ENCODE assay signal across 32 cellular contexts in genomic region chr1:109714661-109715372, GRCh38. TPM values are rescaled to one million over a fixed set of nuclear protein-coding genes. Genes with fewer than 3 reads are reported as not detected.
"Had no signal": no experiment of that assay in that cellular context is flagged by ENCODE, and none has a peak within 500 bp of the region (broad histone marks: within the 10 kb centered on the region; RNA-seq: fewer than 3 reads in every experiment).

No MANE protein-coding gene starts in this region.

- H3K4me3 ChIP-seq: right lobe of liver, stomach, uterus had no signal

- H3K27ac ChIP-seq: parathyroid adenoma, right lobe of liver, stomach, uterus, WERI-Rb-1 had no signal

- H3K27me3 ChIP-seq: right lobe of liver, uterus had no signal

- H3K79me2 ChIP-seq: parathyroid adenoma had no signal

- DNase-seq: activated CD4-positive, alpha-beta T cell treated with anti-CD3 and anti-CD28 coated beads, Interleukin-2, amount 10 ng/mL, durations not matched to agents 7 days and 5 days; activated CD4-positive, CD25-positive, alpha-beta regulatory T cell treated with anti-CD3 and anti-CD28 coated beads, Interleukin-2, amount 50 U/mL, for 72 hours; activated CD8-positive, alpha-beta memory T cell treated with anti-CD3 and anti-CD28 coated beads, Interleukin-2, amount 10 ng/mL, durations not matched to agents 7 days and 5 days; activated CD8-positive, alpha-beta T cell treated with anti-CD3 and anti-CD28 coated beads for 36 hours; activated effector memory CD4-positive, alpha-beta T cell treated with anti-CD3 and anti-CD28 coated beads, Interleukin-2, amount 50 U/mL, for 16 hours; activated naive CD4-positive, alpha-beta T cell treated with anti-CD3 and anti-CD28 coated beads, Interleukin-2, amount 50 U/mL, for 16 hours; activated T-cell treated with anti-CD3 and anti-CD28 coated beads for 4 hours; anterior cingulate cortex; effector CD4-positive, alpha-beta T cell; foreskin melanocyte; glutamatergic neuron; hypothalamus; islet precursor cell; left colon; nucleus accumbens; right lobe of liver; small intestine; stimulated activated CD4-positive, alpha-beta T cell treated with anti-CD3 and anti-CD28 coated beads, Interleukin-2, amount 100 ng/mL, for 24 hours; stomach; trophoblast cell; uterus; WERI-Rb-1 had no signal

- H3K4me1 ChIP-seq: parathyroid adenoma, right lobe of liver had no signal

- FAIRE-seq: endometrium, small intestine, TTC549 had no signal

- H3K36me3 ChIP-seq: right lobe of liver, stomach, uterus, WERI-Rb-1 had no signal

- H3K9ac ChIP-seq: parathyroid adenoma had no signal

- ATAC-seq: activated CD8-positive, alpha-beta memory T cell treated with anti-CD3 and anti-CD28 coated beads, Interleukin-2, amount 10 ng/mL, durations not matched to agents 7 days and 5 days; activated CD8-positive, alpha-beta T cell treated with anti-CD3 and anti-CD28 coated beads for 36 hours; left colon; right lobe of liver; stimulated activated memory B cell treated with anti-CD40 and anti-IgM and Interleukin-4, amounts not matched to agents 10 μg/mL and 1 μg/mL and 100 μg/mL, for 72 hours had no signal

- H3K9me3 ChIP-seq: right lobe of liver, stomach, uterus had no signal

- H2AFZ ChIP-seq: parathyroid adenoma had no signal

RNA-seq across cellular contexts. Expression of gene GSTM5, which starts 2.8 kb away (rescaled TPM):
- total RNA-seq: activated CD8-positive, alpha-beta memory T cell treated with anti-CD3 and anti-CD28 coated beads, Interleukin-2, amount 10 ng/mL, durations not matched to agents 7 days and 5 days; chondrocyte; epithelial cell of proximal tubule had no signal
- polyA plus RNA-seq: neural cell had no signal

RNA-seq across cellular contexts. Expression of gene GSTM1, which starts 27.2 kb away (rescaled TPM):
- total RNA-seq: activated CD8-positive, alpha-beta memory T cell treated with anti-CD3 and anti-CD28 coated beads, Interleukin-2, amount 10 ng/mL, durations not matched to agents 7 days and 5 days; epithelial cell of proximal tubule; left colon; temporal lobe had no signal
- polyA plus RNA-seq: neural cell had no signal

RNA-seq across cellular contexts. Expression of gene EPS8L3, which starts 48.9 kb away (rescaled TPM):
- total RNA-seq: activated CD4-positive, alpha-beta T cell treated with anti-CD3 and anti-CD28 coated beads, Interleukin-2, amount 10 ng/mL, durations not matched to agents 7 days and 5 days; activated CD8-positive, alpha-beta memory T cell treated with anti-CD3 and anti-CD28 coated beads, Interleukin-2, amount 10 ng/mL, durations not matched to agents 7 days and 5 days; activated CD8-positive, alpha-beta T cell treated with anti-CD3 and anti-CD28 coated beads for 36 hours; cardiac septum; chondrocyte; epithelial cell of proximal tubule; lower leg skin; temporal lobe had no signal
- polyA plus RNA-seq: neural cell had no signal
